In genomic region chr3:182794455-182794773, GRCh38 we compare ENCODE assay signal across 8 cellular contexts. TPM values are rescaled to one million over a fixed set of nuclear protein-coding genes. Genes with fewer than 3 reads are reported as not detected.
A peak's percentile ranks its signal among the peaks of the same experiment; 100 is the strongest.
DNase-seq lines count a peak whose midpoint lies in the region; ATAC-seq and TF ChIP-seq lines count a peak whose summit lies in the region.

No MANE protein-coding gene starts in this region.

- H3K9me3 Mint-ChIP-seq in activated naive CD4-positive, alpha-beta T cell treated with anti-CD3 and anti-CD28 coated beads for 36 hours = no peaks in the 10 kb centered on the region

- H3K27ac Mint-ChIP-seq in activated naive CD4-positive, alpha-beta T cell treated with anti-CD3 and anti-CD28 coated beads for 36 hours = peak overlapping the region; percentile 96

- peak overlapping the region; percentile 93 for H3K4me3 Mint-ChIP-seq in activated naive CD4-positive, alpha-beta T cell treated with anti-CD3 and anti-CD28 coated beads for 36 hours

- TF ChIP-seq POLR2A in transverse colon (IDR thresholded peaks at IDR 0.05) = no peak

- H3K9ac ChIP-seq in liver (ENCODE audit: low read depth in 1 of 2, low read length in 2 of 2) = peak overlapping the region; percentile 78 to 90

- in situ Hi-C loops in transverse colon (cut with MboI; ENCODE audit: low pct_ligation_motif_present in 1 of 4, low pct_unique_long_range_greater_than_20kb in 1 of 4, low sequenced_read_pairs in 3 of 4) = no loop called here

- DNase-seq in activated naive CD4-positive, alpha-beta T cell treated with anti-CD3 and anti-CD28 coated beads for 36 hours = no peak
- DNase-seq in activated naive CD4-positive, alpha-beta T cell treated with Interleukin-2 at 50 U/mL for 16 hours = no peak
- DNase-seq in transverse colon = no peak
- no peak for DNase-seq in GF-D8 (lab: John Stamatoyannopoulos, UW)

- peak overlapping the region; percentile 82 to 94 (median 88) for H3K4me3 ChIP-seq in liver (ENCODE audit: low read depth in 1 of 3, low read length in 3 of 3)
- peak overlapping the region; percentile 89 to 96 (median 92) for H3K4me3 ChIP-seq in transverse colon

- TF ChIP-seq EP300 in transverse colon (IDR thresholded peaks at IDR 0.05; ENCODE audit: low read depth) = no peak

- intact Hi-C loops in activated naive CD4-positive, alpha-beta T cell treated with anti-CD3 and anti-CD28 coated beads for 36 hours (cut with micrococcal nuclease) = loop anchor here (1.0 to 10.0 kb wide), 12 partner anchors 20 to 1882 kb away; partner anchors contain the start of genes FXR1, KLHL24, KLHL6 and LAMP3
- intact Hi-C loops in transverse colon (cut with DNase I; ENCODE audit: low total_unique reads) = no loop called here

- WGBS in adipose tissue, 3 donors = 0 to 1% (median 0%) methylated on average over 6 of the region's 6 CpGs
- WGBS in liver = 0% methylated on average over 6 of the region's 6 CpGs
- 0 to 1% methylated on average over 5 to 6 of the region's 6 CpGs for WGBS in transverse colon (ENCODE audit: low coverage in 1 of 2), 2 donors

- H3K4me1 ChIP-seq in liver (ENCODE audit: control insufficient read depth in 4 of 4, insufficient read depth in 4 of 4, low read length in 3 of 4) = peaks cover 3 to 22% (median 5%) of the 10 kb centered on the region in 4 donors
- peaks cover 3 to 37% (median 21%) of the 10 kb centered on the region in 4 donors for H3K4me1 ChIP-seq in transverse colon

- ATAC-seq in GM19035 (IDR thresholded peaks at IDR 0.05; ENCODE audit: unreplicated experiment) (no peak), HG03135 (IDR thresholded peaks at IDR 0.05; ENCODE audit: unreplicated experiment) (no peak)

- no peaks in the 10 kb centered on the region for H3K27me3 Mint-ChIP-seq in activated naive CD4-positive, alpha-beta T cell treated with anti-CD3 and anti-CD28 coated beads for 36 hours (ENCODE audit: low read depth)

- H3K27me3 ChIP-seq in liver (ENCODE audit: control insufficient read depth in 4 of 4, insufficient read depth in 4 of 4, low read length in 3 of 4) (no peaks in the 10 kb centered on the region), transverse colon (no peaks in the 10 kb centered on the region)

- H3K4me1 Mint-ChIP-seq in activated naive CD4-positive, alpha-beta T cell treated with anti-CD3 and anti-CD28 coated beads for 36 hours (ENCODE audit: low read depth) = peaks cover 30% of the 10 kb centered on the region

- H3K27ac ChIP-seq in adipose tissue (ENCODE audit: low read depth, low read length) = peak overlapping the region; percentile 90
- peak overlapping the region; percentile 92 to 95 for H3K27ac ChIP-seq in liver (ENCODE audit: low read depth in 1 of 2, low read length in 2 of 2)
- H3K27ac ChIP-seq in transverse colon = peak overlapping the region; percentile 96 to 99 (median 98)

- no peak for TF ChIP-seq RAD21 in liver (IDR thresholded peaks at IDR 0.05)

- H3K9me3 ChIP-seq in liver (ENCODE audit: control insufficient read depth in 4 of 4, low read length in 3 of 4) = no peaks in the 10 kb centered on the region
- H3K9me3 ChIP-seq in transverse colon = no peaks in the 10 kb centered on the region

- H3K36me3 ChIP-seq in liver (ENCODE audit: control insufficient read depth in 4 of 4, insufficient read depth in 3 of 4, low read depth in 1 of 4, low read length in 3 of 4) (no peaks in the 10 kb centered on the region), transverse colon (no peaks in the 10 kb centered on the region)

- no peak for TF ChIP-seq CTCF in liver (IDR thresholded peaks at IDR 0.05; ENCODE audit: low read depth, low read length, missing input control)
- no peak for TF ChIP-seq CTCF in transverse colon (IDR thresholded peaks at IDR 0.05)

- CTCF ChIA-PET in activated naive CD4-positive, alpha-beta T cell treated with anti-CD3 and anti-CD28 coated beads for 36 hours (lab: Charles Lee) = interaction anchor here (1.3 to 1.8 kb wide), 2 partner anchors 43 to 80 kb away, joined by 3 to 4 read pairs; no protein-coding TSS in a partner anchor

- peaks cover 9% of the 10 kb centered on the region for H3K36me3 Mint-ChIP-seq in activated naive CD4-positive, alpha-beta T cell treated with anti-CD3 and anti-CD28 coated beads for 36 hours (ENCODE audit: low read depth)

TF ChIP-seq in liver, 16 proteins besides CTCF, POLR2A, EP300 and RAD21:
- TF ChIP-seq RXRA (IDR thresholded peaks at IDR 0.05) (no peak), JUND (IDR thresholded peaks at IDR 0.05) (no peak), SP1 (IDR thresholded peaks at IDR 0.05) (no peak), HNF4G (IDR thresholded peaks at IDR 0.05) (no peak), EGR1 (IDR thresholded peaks at IDR 0.05; ENCODE audit: low read depth in 2 of 2) (no peak), FOXA1 (IDR thresholded peaks at IDR 0.05) (no peak), NR2F2 (IDR thresholded peaks at IDR 0.05) (no peak), REST (IDR thresholded peaks at IDR 0.05) (no peak), TAF1 (conservative IDR thresholded peaks at IDR 0.05) (no peak), FOXA2 (IDR thresholded peaks at IDR 0.05) (no peak), ATF3 (IDR thresholded peaks at IDR 0.05) (no peak), YY1 (IDR thresholded peaks at IDR 0.05) (no peak), MAX (IDR thresholded peaks at IDR 0.05) (no peak), GABPA (IDR thresholded peaks at IDR 0.05 in 1 of 2, conservative IDR thresholded peaks at IDR 0.05 in 1 of 2) (no peak)
- TF ChIP-seq, protein P1, sequence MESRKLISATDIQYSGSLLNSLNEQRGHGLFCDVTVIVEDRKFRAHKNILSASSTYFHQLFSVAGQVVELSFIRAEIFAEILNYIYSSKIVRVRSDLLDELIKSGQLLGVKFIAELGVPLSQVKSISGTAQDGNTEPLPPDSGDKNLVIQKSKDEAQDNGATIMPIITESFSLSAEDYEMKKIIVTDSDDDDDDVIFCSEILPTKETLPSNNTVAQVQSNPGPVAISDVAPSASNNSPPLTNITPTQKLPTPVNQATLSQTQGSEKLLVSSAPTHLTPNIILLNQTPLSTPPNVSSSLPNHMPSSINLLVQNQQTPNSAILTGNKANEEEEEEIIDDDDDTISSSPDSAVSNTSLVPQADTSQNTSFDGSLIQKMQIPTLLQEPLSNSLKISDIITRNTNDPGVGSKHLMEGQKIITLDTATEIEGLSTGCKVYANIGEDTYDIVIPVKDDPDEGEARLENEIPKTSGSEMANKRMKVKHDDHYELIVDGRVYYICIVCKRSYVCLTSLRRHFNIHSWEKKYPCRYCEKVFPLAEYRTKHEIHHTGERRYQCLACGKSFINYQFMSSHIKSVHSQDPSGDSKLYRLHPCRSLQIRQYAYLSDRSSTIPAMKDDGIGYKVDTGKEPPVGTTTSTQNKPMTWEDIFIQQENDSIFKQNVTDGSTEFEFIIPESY (IDR thresholded peaks at IDR 0.05) = no peak

RNA-seq across cellular contexts. Expression of gene ATP11B, which starts 1.1 kb away (rescaled TPM):
- total RNA-seq in activated naive CD4-positive, alpha-beta T cell treated with anti-CD3 and anti-CD28 coated beads for 36 hours = 10 to 100 TPM; 86.6 to 92.3 TPM
- 10 to 100 TPM in 2 of 3 donors, 1 to 10 TPM in 1; 9.5 to 16.3 (median 10.7) TPM for polyA plus RNA-seq in adipose tissue
- total RNA-seq in liver = 10 to 100 TPM; 30.5 to 49.6 TPM
- polyA plus RNA-seq in liver = 1 to 10 TPM; 5.9 to 7.6 TPM
- 100 to 1,000 TPM; 117 to 219 (median 134) TPM for total RNA-seq in transverse colon
